Comparison of ENCODE assay signal across 3 cellular contexts in genomic region chr19:47036233-47036651, GRCh38.
A peak's percentile ranks its signal among the peaks of the same experiment; 100 is the strongest.
TF ChIP-seq lines count a peak whose summit lies in the region.

No MANE protein-coding gene starts in this region.

TF ChIP-seq in GM23338, 12 proteins besides CTCF, POLR2A, EP300 and RAD21 (continues in another document):
- no peak for TF ChIP-seq ETS1 (IDR thresholded peaks at IDR 0.05)
- no peak for TF ChIP-seq ZNF462 (CRISPR knock-in tag; IDR thresholded peaks at IDR 0.05)
- TF ChIP-seq POLR2AphosphoS5 (IDR thresholded peaks at IDR 0.05; ENCODE audit: low read depth), result no peak

TF ChIP-seq in GM12878, 131 proteins besides CTCF, POLR2A, EP300 and RAD21:
- TF ChIP-seq DPF2 (IDR thresholded peaks at IDR 0.05) (no peak), YY1 (IDR thresholded peaks at IDR 0.05; ENCODE audit: low read depth, low read length) (no peak)

TF ChIP-seq in HepG2, 621 proteins besides CTCF, POLR2A, EP300 and RAD21 (continues in another document):
- TF ChIP-seq HBP1 (CRISPR knock-in tag; IDR thresholded peaks at IDR 0.05; ENCODE audit: low read depth) (no peak), ZNF574 (CRISPR knock-in tag; IDR thresholded peaks at IDR 0.05) (no peak), ZKSCAN8 (CRISPR knock-in tag; IDR thresholded peaks at IDR 0.05; ENCODE audit: borderline replicate concordance) (no peak), ADNP (CRISPR knock-in tag; IDR thresholded peaks at IDR 0.05) (no peak), DNMT3B (CRISPR knock-in tag; conservative IDR thresholded peaks at IDR 0.05) (0 out of 2 replicates have a peak, but pooled peaks have one; percentile 31), HES4 (CRISPR knock-in tag; IDR thresholded peaks at IDR 0.05; ENCODE audit: borderline replicate concordance) (no peak), HNF1A (IDR thresholded peaks at IDR 0.05; ENCODE audit: low read depth) (no peak), HNF1A (CRISPR knock-in tag; IDR thresholded peaks at IDR 0.05; ENCODE audit: borderline replicate concordance) (no peak), THRA (CRISPR knock-in tag; IDR thresholded peaks at IDR 0.05; ENCODE audit: borderline replicate concordance) (no peak), ZNF883 (CRISPR knock-in tag; IDR thresholded peaks at IDR 0.05; ENCODE audit: not compliant biosample characterization) (no peak), ZBTB43 (CRISPR knock-in tag; conservative IDR thresholded peaks at IDR 0.05) (no peak), ZNF672 (CRISPR knock-in tag; IDR thresholded peaks at IDR 0.05) (no peak), BATF2 (CRISPR knock-in tag; IDR thresholded peaks at IDR 0.05) (no peak), MLXIP (CRISPR knock-in tag; IDR thresholded peaks at IDR 0.05; ENCODE audit: borderline replicate concordance) (no peak), SP4 (CRISPR knock-in tag; IDR thresholded peaks at IDR 0.05) (no peak), ZNF598 (CRISPR knock-in tag; IDR thresholded peaks at IDR 0.05; ENCODE audit: borderline replicate concordance) (no peak), GFI1 (CRISPR knock-in tag; IDR thresholded peaks at IDR 0.05; ENCODE audit: borderline replicate concordance) (no peak), MIER2 (CRISPR knock-in tag; IDR thresholded peaks at IDR 0.05) (no peak), SP5 (CRISPR knock-in tag; IDR thresholded peaks at IDR 0.05; ENCODE audit: borderline replicate concordance, low read depth) (no peak), ARNT (IDR thresholded peaks at IDR 0.05) (no peak), TARDBP (CRISPR knock-in tag; IDR thresholded peaks at IDR 0.05) (no peak), ONECUT2 (CRISPR knock-in tag; IDR thresholded peaks at IDR 0.05) (no peak), ZNF530 (CRISPR knock-in tag; IDR thresholded peaks at IDR 0.05; ENCODE audit: low read depth) (no peak), ZNF841 (CRISPR knock-in tag; IDR thresholded peaks at IDR 0.05; ENCODE audit: borderline replicate concordance) (no peak), KLF11 (CRISPR knock-in tag; IDR thresholded peaks at IDR 0.05) (0 out of 2 replicates have a peak, but pooled peaks have one; percentile 2), HMG20A (CRISPR knock-in tag; IDR thresholded peaks at IDR 0.05; ENCODE audit: borderline replicate concordance) (no peak), ZNF484 (CRISPR knock-in tag; IDR thresholded peaks at IDR 0.05; ENCODE audit: borderline replicate concordance, low read depth) (no peak), ZNF891 (CRISPR knock-in tag; IDR thresholded peaks at IDR 0.05) (no peak), ZNF597 (CRISPR knock-in tag; IDR thresholded peaks at IDR 0.05) (no peak), ZNF431 (CRISPR knock-in tag; IDR thresholded peaks at IDR 0.05; ENCODE audit: borderline replicate concordance, low read depth) (no peak), DNMT1 (CRISPR knock-in tag; IDR thresholded peaks at IDR 0.05) (no peak), RNF219 (CRISPR knock-in tag; IDR thresholded peaks at IDR 0.05) (no peak), ELK4 (CRISPR knock-in tag; IDR thresholded peaks at IDR 0.05; ENCODE audit: borderline replicate concordance) (no peak)
